Comparison of ENCODE assay signal across 9 cellular contexts in the genomic region with DNA sequence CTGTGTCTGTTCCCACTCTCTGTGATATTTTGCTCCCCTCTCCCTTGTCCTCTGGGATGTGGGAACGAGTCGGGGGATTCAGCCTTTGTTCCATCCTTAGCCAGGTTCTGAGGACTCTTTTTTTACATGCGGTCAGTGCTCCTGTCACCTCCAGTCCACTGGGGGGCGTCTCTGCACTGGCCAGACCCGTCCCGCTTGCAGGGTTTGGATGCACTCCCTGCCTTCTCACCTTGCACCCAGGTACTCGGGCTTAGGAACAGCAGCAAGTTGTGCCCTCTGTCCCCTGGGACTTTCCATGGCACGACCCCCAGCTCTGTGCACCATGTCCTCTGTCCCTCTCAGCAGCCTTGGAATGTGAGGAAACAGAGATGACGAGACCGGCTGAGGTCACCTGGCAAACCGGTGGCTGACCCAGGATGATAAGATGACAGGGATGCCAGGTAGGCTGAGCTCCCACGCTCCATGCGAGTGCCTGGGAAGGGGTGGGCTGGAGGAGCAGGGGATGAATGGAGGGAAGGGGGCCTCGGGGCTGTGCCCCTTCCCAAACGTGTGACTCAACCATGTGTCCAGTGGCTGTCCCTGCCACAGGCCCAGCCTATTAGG. TPM values are rescaled to one million over a fixed set of nuclear protein-coding genes. Genes with fewer than 3 reads are reported as not detected.
DNase-seq lines count a peak whose midpoint lies in the region; ATAC-seq and TF ChIP-seq lines count a peak whose summit lies in the region.
"Had no signal": no experiment of that assay in that cellular context is flagged by ENCODE, and none has a peak within 500 bp of the region (broad histone marks: within the 10 kb centered on the region; RNA-seq: fewer than 3 reads in every experiment).

No MANE protein-coding gene starts in this region.

- no peaks in the 10 kb centered on the region for H3K36me3 Mint-ChIP-seq in activated CD8-positive, alpha-beta memory T cell treated with anti-CD3 and anti-CD28 coated beads, Interleukin-2, amount 10 ng/mL, durations not matched to agents 7 days and 5 days
- no peaks in the 10 kb centered on the region for H3K36me3 Mint-ChIP-seq in osteocyte (ENCODE audit: unreplicated experiment)

- no peaks in the 10 kb centered on the region for H3K27me3 ChIP-seq in fibroblast of lung (ENCODE audit: control insufficient read depth, insufficient read depth, low read length)
- H3K27me3 ChIP-seq: BLaER1 treated with 17β-estradiol and CSF1 and Interleukin-3, amounts not matched to agents 10 nM and 100 nM had no signal

- no peak overlapping the region for H3K9ac ChIP-seq in fibroblast of lung (ENCODE audit: insufficient read depth, low read length)
- H3K9ac ChIP-seq: BLaER1 treated with 17β-estradiol and CSF1 and Interleukin-3, amounts not matched to agents 10 nM and 100 nM had no signal

- CTCF ChIA-PET in activated CD8-positive, alpha-beta memory T cell treated with anti-CD3 and anti-CD28 coated beads, Interleukin-2, amount 10 ng/mL, durations not matched to agents 7 days and 5 days (lab: Charles Lee), result interaction anchor here (1.4 to 3.3 kb wide), 2 partner anchors 11 to 129 kb away, joined by 3 to 37 read pairs; no protein-coding TSS in a partner anchor

- no peaks in the 10 kb centered on the region for H4K20me1 ChIP-seq in fibroblast of lung (ENCODE audit: control insufficient read depth, extremely low read depth, insufficient read depth, low read length)
- H4K20me1 ChIP-seq: BLaER1 treated with 17β-estradiol and CSF1 and Interleukin-3, amounts not matched to agents 10 nM and 100 nM had no signal

- DNase-seq in NCI-H2107 treated with DMSO at 0.1 percent for 48 hours (lab: John Stamatoyannopoulos, UW; ENCODE audit: unreplicated experiment), result peak; percentile 4
- no peak for DNase-seq in NCI-H2107 (lab: John Stamatoyannopoulos, UW)
- DNase-seq in NCI-H345 treated with DMSO at 0.1 percent for 48 hours (lab: John Stamatoyannopoulos, UW; ENCODE audit: unreplicated experiment), result peak; percentile 23
- peak; percentile 69 for DNase-seq in activated CD8-positive, alpha-beta memory T cell treated with anti-CD3 and anti-CD28 coated beads, Interleukin-2, amount 10 ng/mL, durations not matched to agents 7 days and 5 days
- DNase-seq in fibroblast of lung (ENCODE audit: low read depth in 2 of 2), result peak; percentile 20 to 32
- DNase-seq in osteocyte (ENCODE audit: extremely low spot score, unreplicated experiment), result no peak
- no peak for DNase-seq in midbrain (lab: John Stamatoyannopoulos, UW)

- H3K9me3 ChIP-seq in fibroblast of lung (ENCODE audit: control insufficient read depth, insufficient read depth, low read depth, low read length), result no peaks in the 10 kb centered on the region

- peaks cover 30% of the 10 kb centered on the region for H3K27me3 Mint-ChIP-seq in activated CD8-positive, alpha-beta memory T cell treated with anti-CD3 and anti-CD28 coated beads, Interleukin-2, amount 10 ng/mL, durations not matched to agents 7 days and 5 days
- peaks cover 40% of the 10 kb centered on the region for H3K27me3 Mint-ChIP-seq in osteocyte (ENCODE audit: unreplicated experiment)

- H2AFZ ChIP-seq in fibroblast of lung (ENCODE audit: low read length), result no peak overlapping the region

- no peak overlapping the region for H3K4me3 Mint-ChIP-seq in activated CD8-positive, alpha-beta memory T cell treated with anti-CD3 and anti-CD28 coated beads, Interleukin-2, amount 10 ng/mL, durations not matched to agents 7 days and 5 days
- no peak overlapping the region for H3K4me3 Mint-ChIP-seq in osteocyte (ENCODE audit: unreplicated experiment)

- no peaks in the 10 kb centered on the region for H3K9me3 Mint-ChIP-seq in activated CD8-positive, alpha-beta memory T cell treated with anti-CD3 and anti-CD28 coated beads, Interleukin-2, amount 10 ng/mL, durations not matched to agents 7 days and 5 days (ENCODE audit: low read depth)
- no peaks in the 10 kb centered on the region for H3K9me3 Mint-ChIP-seq in osteocyte (ENCODE audit: unreplicated experiment)

- H3K4me3 ChIP-seq in fibroblast of lung (replicated peaks in 1 of 4; ENCODE audit: control extremely low read depth in 1 of 4, insufficient read depth in 1 of 4, low read depth in 3 of 4, low read length in 4 of 4), result no peak overlapping the region
- H3K4me3 ChIP-seq: BLaER1 treated with 17β-estradiol and CSF1 and Interleukin-3, amounts not matched to agents 10 nM and 100 nM had no signal

- no peak overlapping the region for H3K4me2 ChIP-seq in fibroblast of lung (ENCODE audit: extremely low read depth, insufficient read depth, low read length)
- H3K4me2 ChIP-seq: BLaER1 treated with 17β-estradiol and CSF1 and Interleukin-3, amounts not matched to agents 10 nM and 100 nM had no signal

- TF ChIP-seq CTCF in fibroblast of lung (conservative IDR thresholded peaks at IDR 0.05 in 1 of 2, IDR thresholded peaks at IDR 0.05 in 1 of 2; ENCODE audit: low read depth in 1 of 2, low read length in 2 of 2) (peak; percentile 52 to 67), osteocyte (IDR thresholded peaks at IDR 0.05) (peak; percentile 48)

- H3K27ac ChIP-seq in fibroblast of lung (ENCODE audit: insufficient read depth, low read length), result no peak overlapping the region
- H3K27ac ChIP-seq: BLaER1 treated with 17β-estradiol and CSF1 and Interleukin-3, amounts not matched to agents 10 nM and 100 nM had no signal

- no peaks in the 10 kb centered on the region for H3K79me2 ChIP-seq in fibroblast of lung (ENCODE audit: control insufficient read depth, insufficient read depth, low read length)

- no peaks in the 10 kb centered on the region for H3K4me1 ChIP-seq in fibroblast of lung (ENCODE audit: control insufficient read depth, extremely low read depth, insufficient read depth, low read length)

- no peak overlapping the region for H3K27ac Mint-ChIP-seq in activated CD8-positive, alpha-beta memory T cell treated with anti-CD3 and anti-CD28 coated beads, Interleukin-2, amount 10 ng/mL, durations not matched to agents 7 days and 5 days
- H3K27ac Mint-ChIP-seq in osteocyte (ENCODE audit: unreplicated experiment), result no peak overlapping the region

- H3K4me1 Mint-ChIP-seq in activated CD8-positive, alpha-beta memory T cell treated with anti-CD3 and anti-CD28 coated beads, Interleukin-2, amount 10 ng/mL, durations not matched to agents 7 days and 5 days, result no peaks in the 10 kb centered on the region
- peaks cover 4% of the 10 kb centered on the region for H3K4me1 Mint-ChIP-seq in osteocyte (ENCODE audit: unreplicated experiment)

- H3K36me3 ChIP-seq in fibroblast of lung (ENCODE audit: control insufficient read depth, insufficient read depth, low read length), result no peaks in the 10 kb centered on the region
- H3K36me3 ChIP-seq: BLaER1 treated with 17β-estradiol and CSF1 and Interleukin-3, amounts not matched to agents 10 nM and 100 nM had no signal

- ATAC-seq in activated CD8-positive, alpha-beta memory T cell treated with anti-CD3 and anti-CD28 coated beads, Interleukin-2, amount 10 ng/mL, durations not matched to agents 7 days and 5 days, result peak; percentile 76
- ATAC-seq in HG03159 (IDR thresholded peaks at IDR 0.05; ENCODE audit: unreplicated experiment), result no peak

RNA-seq across cellular contexts. Expression of a gene that starts 27.3 kb away (rescaled TPM):
- not detected for total RNA-seq in activated CD8-positive, alpha-beta memory T cell treated with anti-CD3 and anti-CD28 coated beads, Interleukin-2, amount 10 ng/mL, durations not matched to agents 7 days and 5 days
- total RNA-seq in fibroblast of lung, result 0.50 and 1.0 TPM in 2 replicates
- polyA plus RNA-seq in fibroblast of lung, result 0.03 and 1.1 TPM in 2 replicates
- polyA plus RNA-seq in fibroblast of lung (2012), result 0.10 and 1.3 TPM in 2 replicates
- 1.6 and 5.0 TPM in 2 replicates for polyA minus RNA-seq in fibroblast of lung (ENCODE audit: low replicate concordance)
- not detected in 2 replicates for total RNA-seq in osteocyte

Comparison
In these comparisons a context has a peak if more than half of its experiments do, and no peak if none do; other contexts are left out.
1. DNase-seq: peak in NCI-H2107 treated with DMSO at 0.1 percent for 48 hours (single experiment), NCI-H345 treated with DMSO at 0.1 percent for 48 hours (single experiment), activated CD8-positive, alpha-beta memory T cell treated with anti-CD3 and anti-CD28 coated beads, Interleukin-2, amount 10 ng/mL, durations not matched to agents 7 days and 5 days (single experiment) and fibroblast of lung (2 of 2); none in NCI-H2107 (single experiment), osteocyte (single experiment) and midbrain (single experiment).